ENCODE assay signal across 8 cellular contexts in genomic region chr19:36054119-36054732, GRCh38. TPM values are rescaled to one million over a fixed set of nuclear protein-coding genes. Genes with fewer than 3 reads are reported as not detected.
DNase-seq lines count a peak whose midpoint lies in the region; ATAC-seq, FAIRE-seq and TF ChIP-seq lines count a peak whose summit lies in the region.

TSS of gene THAP8 (minus strand) at chr19:36054285. CDS start at chr19:36054217, 68 bp downstream.

- intact Hi-C loops in left colon (cut with DNase I, micrococcal nuclease), result no loop called here

- H3K27ac ChIP-seq in BLaER1 (peak within 1 kb of the TSS; percentile 86), coronary artery (peak within 1 kb of the TSS; percentile 85 to 98)

- ATAC-seq in HG03457 (IDR thresholded peaks at IDR 0.05; ENCODE audit: unreplicated experiment) (peak; percentile 67), left colon (peak; percentile 89)

- H3K4me2 ChIP-seq in BLaER1, result peak within 1 kb of the TSS; percentile 98

- H3K36me3 ChIP-seq in BLaER1, result peaks cover 27% of the 10 kb centered on the region

- FAIRE-seq in GM19239 (lab: Jason Lieb, UNC), result peak; percentile 98

- no peaks in the 10 kb centered on the region for H3K27me3 ChIP-seq in BLaER1

- no peaks in the 10 kb centered on the region for H3K9me3 ChIP-seq in BLaER1

- TF ChIP-seq CTCF in coronary artery (IDR thresholded peaks at IDR 0.05), result no peak

- peak within 1 kb of the TSS; percentile 78 for H3K4me3 ChIP-seq in BLaER1
- peak within 1 kb of the TSS; percentile 81 for H3K4me3 ChIP-seq in coronary artery

- H3K9ac ChIP-seq in BLaER1, result peak within 1 kb of the TSS; percentile 82

- H4K20me1 ChIP-seq in BLaER1, result peaks cover 26% of the 10 kb centered on the region

- DNase-seq in GM19239 (ENCODE audit: insufficient read length, low spot score) (peak; percentile 95), NCI-H524 (lab: John Stamatoyannopoulos, UW) (peak; percentile 99 to 100), coronary artery (ENCODE audit: low spot score) (peak; percentile 100), left colon (peak; percentile 100)
- DNase-seq in activated CD4-positive, alpha-beta T cell treated with anti-CD3 and anti-CD28 coated beads for 48 hours, result peak; percentile 100
- DNase-seq in stimulated activated CD4-positive, alpha-beta T cell treated with anti-CD3 and anti-CD28 coated beads, Interleukin-1b, Interleukin-23, amount 100 ng/mL, for 48 hours, result peak; percentile 100

- peaks cover 35% of the 10 kb centered on the region for H3K4me1 ChIP-seq in BLaER1

RNA-seq across cellular contexts. Expression of gene THAP8, which starts in this region (rescaled TPM):
- 1 to 10 TPM; 3.6 to 4.5 TPM for total RNA-seq in left colon

Comparison
In these comparisons a context has a peak if more than half of its experiments do, and no peak if none do; other contexts are left out.
1. Peak in every context shown above with its lines: DNase-seq, ATAC-seq, H3K4me3 ChIP-seq and H3K27ac ChIP-seq.